Comparison of ENCODE assay signal across 8 cellular contexts in genomic region chr17:27465875-27466274, GRCh38. TPM values are rescaled to one million over a fixed set of nuclear protein-coding genes. Genes with fewer than 3 reads are reported as not detected.
DNase-seq lines count a peak whose midpoint lies in the region; ATAC-seq, FAIRE-seq and TF ChIP-seq lines count a peak whose summit lies in the region.
"Not testable (repeated sequence)": the region's sequence is repeated elsewhere in the genome, so short reads cannot be mapped to it uniquely, and the experiment has no call there.

No MANE protein-coding gene starts in this region.

- H3K27me3 ChIP-seq in BLaER1; H9 (ENCODE audit: insufficient read depth, low read length); GM12878 (replicated peaks in 1 of 2; ENCODE audit: control insufficient read depth in 2 of 2, insufficient read depth in 2 of 2, low read length in 1 of 2); left ventricle myocardium inferior (ENCODE audit: low read depth): not testable (repeated sequence)

- not testable (repeated sequence) for ATAC-seq in GM12878; stimulated activated effector memory CD8-positive, alpha-beta T cell treated with anti-CD3 and anti-CD28 coated beads, Interleukin-12 subunit alpha, Interleukin-12 subunit beta, amount 100 ng/mL, for 72 hours

- not testable (repeated sequence) for H3K23ac ChIP-seq in H9 (ENCODE audit: insufficient read length, low read depth, low read length)

- not testable (repeated sequence) for H2AK5ac ChIP-seq in H9 (ENCODE audit: insufficient read length, low read length)

- H3K4me2 ChIP-seq in BLaER1 (peak overlapping the region; percentile 69), GM12878 (ENCODE audit: control insufficient read depth, insufficient read depth) (peak overlapping the region; percentile 81)
- not testable (repeated sequence) for H3K4me2 ChIP-seq in H9 (ENCODE audit: insufficient read depth, insufficient read length, low read length)

- H3K4me1 ChIP-seq in BLaER1 (peaks cover 26% of the 10 kb centered on the region), GM12878 (ENCODE audit: control insufficient read depth, insufficient read depth, low read length) (peaks cover 66% of the 10 kb centered on the region), left ventricle myocardium inferior (peaks cover 38% of the 10 kb centered on the region)
- H3K4me1 ChIP-seq in H9 (ENCODE audit: insufficient read depth, low read length) = not testable (repeated sequence)

- not testable (repeated sequence) for TF ChIP-seq EP300 in GM12878 (IDR thresholded peaks at IDR 0.05; ENCODE audit: borderline replicate concordance in 1 of 2, control insufficient read depth in 1 of 2, low read depth in 2 of 2, low read length in 2 of 2)

- not testable (repeated sequence) for H3K14ac ChIP-seq in H9 (ENCODE audit: insufficient read depth, low read length)

- not testable (repeated sequence) for H3K79me1 ChIP-seq in H9 (ENCODE audit: insufficient read depth, low read depth, low read length, poor library complexity, severe bottlenecking)

- not testable (repeated sequence) for H2BK12ac ChIP-seq in H9 (ENCODE audit: insufficient read length, low read depth, low read length)

- H3K79me2 ChIP-seq in H9 (ENCODE audit: insufficient read depth, low read length) = not testable (repeated sequence)
- H3K79me2 ChIP-seq in GM12878 (ENCODE audit: control insufficient read depth, insufficient read depth, low read length) = peaks cover 88% of the 10 kb centered on the region

- not testable (repeated sequence) for FAIRE-seq in GM12878 (lab: Jason Lieb, UNC)

- H2AFZ ChIP-seq in H9 (ENCODE audit: low read length); GM12878 (ENCODE audit: control insufficient read depth, low read depth, low read length): not testable (repeated sequence)

- H2BK120ac ChIP-seq in H9 (ENCODE audit: low read depth, low read length, poor library complexity, severe bottlenecking) = not testable (repeated sequence)

- POLR2A ChIA-PET in activated CD4-positive, alpha-beta memory T cell treated with anti-CD3 and anti-CD28 coated beads, Interleukin-2, amount 10 ng/mL, durations not matched to agents 7 days and 5 days (lab: Charles Lee) = interaction anchor here (0.6 to 3.0 kb wide), 12 partner anchors 8 to 172 kb away, joined by 3 to 39 read pairs (median 6); partner anchors contain the start of genes KSR1 and WSB1
- POLR2A ChIA-PET in GM12878 (lab: Charles Lee) = interaction anchor here (0.6 to 13.1 kb wide), 5 partner anchors 5 to 54 kb away, joined by 4 to 143 read pairs (median 9); partner anchors contain the start of gene KSR1

- not testable (repeated sequence) for H3K56ac ChIP-seq in H9 (ENCODE audit: insufficient read length, low read depth, low read length)

- not testable (repeated sequence) for TF ChIP-seq POLR2A in GM12878 (IDR thresholded peaks at IDR 0.05; ENCODE audit: low read depth, low read length)

- CTCF ChIA-PET in activated CD4-positive, alpha-beta memory T cell treated with anti-CD3 and anti-CD28 coated beads, Interleukin-2, amount 10 ng/mL, durations not matched to agents 7 days and 5 days (lab: Charles Lee) = interaction anchor here (1.2 to 1.6 kb wide), 7 partner anchors 8 to 136 kb away, joined by 3 to 13 read pairs (median 7); partner anchors contain the start of gene KSR1
- CTCF ChIA-PET in GM12878 (lab: Yijun Ruan, JAX) = interaction anchor here (0.9 to 5.3 kb wide), 12 partner anchors 7 to 135 kb away, joined by 3 to 44 read pairs (median 6); no protein-coding TSS in a partner anchor

- WGBS in H9 (ENCODE audit: extremely low coverage, insufficient read length, low lambda C conversion rate) = no CpG with 5 or more reads among the region's 2 CpGs
- WGBS in GM12878 (ENCODE audit: insufficient coverage, insufficient replicate concordance, low lambda C conversion rate, missing lambda C conversion rate) = 70% methylated on average over 2 of the region's 2 CpGs

- peaks cover 21% of the 10 kb centered on the region; the same call in 1 of the 2 replicates for H4K20me1 ChIP-seq in BLaER1
- not testable (repeated sequence) for H4K20me1 ChIP-seq in H9 (ENCODE audit: control insufficient read depth, insufficient read depth, insufficient read length); GM12878 (ENCODE audit: control insufficient read depth, insufficient read depth)

- not testable (repeated sequence) for H3K27ac ChIP-seq in BLaER1
- H3K27ac ChIP-seq in H9 (ENCODE audit: insufficient read length, low read depth, low read length) = peak overlapping the region; percentile 52
- H3K27ac ChIP-seq in GM12878 (ENCODE audit: control insufficient read depth, insufficient read depth) = peak overlapping the region; percentile 92
- H3K27ac ChIP-seq in left ventricle myocardium inferior (replicated peaks) = peak overlapping the region; percentile 58

- not testable (repeated sequence) for H3K9ac ChIP-seq in BLaER1; H9 (ENCODE audit: extremely low read depth, insufficient read length, low read length)
- peak overlapping the region; percentile 67; the same call in 1 of the 2 replicates for H3K9ac ChIP-seq in GM12878 (ENCODE audit: control insufficient read depth, insufficient read depth, low read length)

- H3K18ac ChIP-seq in H9 (ENCODE audit: insufficient read length, low read depth, low read length) = not testable (repeated sequence)

- in situ Hi-C loops in GM12878 (cut with MboI) = loop anchor here (10.0 to 25.0 kb wide), 2 partner anchors 589 to 1271 kb away; partner anchors contain the start of genes NEK8, TLCD1 and TRAF4

- BruUV-seq in GM12878 (replicated peaks; lab: Mats Ljungman, UMichigan) = not testable (repeated sequence)

- H3K9me3 ChIP-seq in BLaER1; H9 (ENCODE audit: control insufficient read depth, low read depth, low read length); GM12878 (replicated peaks; ENCODE audit: control insufficient read depth, insufficient read depth, low read length); left ventricle myocardium inferior (replicated peaks): not testable (repeated sequence)

- not testable (repeated sequence) for H3K23me2 ChIP-seq in H9 (ENCODE audit: insufficient read length, low read depth, low read length, poor library complexity, severe bottlenecking)

- not testable (repeated sequence) for H2BK20ac ChIP-seq in H9 (ENCODE audit: low read depth, low read length, poor library complexity, severe bottlenecking)

- not testable (repeated sequence) for H3K36me3 ChIP-seq in BLaER1; GM12878 (ENCODE audit: control insufficient read depth in 2 of 2, insufficient read depth in 2 of 2, low read length in 1 of 2); left ventricle myocardium inferior

- not testable (repeated sequence) for H3T11ph ChIP-seq in H9 (ENCODE audit: low read length)

- not testable (repeated sequence) for TF ChIP-seq RAD21 in GM12878 (IDR thresholded peaks at IDR 0.05; ENCODE audit: insufficient read depth, low read depth, low read length)

- H3K4me3 Mint-ChIP-seq in H9 = not testable (repeated sequence)
- peak overlapping the region; percentile 73 for H3K4me3 Mint-ChIP-seq in T-helper 1 cell treated with Interleukin-12 subunit alpha and Interleukin-12 subunit beta and Interleukin-4 antibody, amounts not matched to agents 30 μg/mL and 1 μg/mL, for 36 hours
- peak overlapping the region; percentile 61 for H3K4me3 Mint-ChIP-seq in activated CD4-positive, alpha-beta memory T cell treated with anti-CD3 and anti-CD28 coated beads, Interleukin-2, amount 10 ng/mL, durations not matched to agents 7 days and 5 days
- peak overlapping the region; percentile 55 for H3K4me3 Mint-ChIP-seq in activated T-helper 2 cell treated with anti-CD3 and anti-CD28 coated beads, Interferon-gamma antibody, Interleukin-2, Interleukin-4, amounts not matched to agents 10 μg/mL and 5 μg/mL and 100 μg/mL, durations not matched to agents 14 hours and 24 hours and 36 hours (ENCODE audit: low read depth)
- peak overlapping the region; percentile 66 for H3K4me3 Mint-ChIP-seq in stimulated activated effector memory CD8-positive, alpha-beta T cell treated with anti-CD3 and anti-CD28 coated beads, Interleukin-12 subunit alpha, Interleukin-12 subunit beta, amount 100 ng/mL, for 72 hours

- H2BK15ac ChIP-seq in H9 (ENCODE audit: low read depth, low read length) = not testable (repeated sequence)

- not testable (repeated sequence) for H4K5ac ChIP-seq in H9 (ENCODE audit: insufficient read length, low read depth, low read length)

- not testable (repeated sequence) for H4K91ac ChIP-seq in H9 (ENCODE audit: insufficient read length, low read depth, low read length)

- H3K36me3 Mint-ChIP-seq in H9 (ENCODE audit: insufficient read depth in 1 of 3, low read depth in 3 of 3); T-helper 1 cell treated with Interleukin-12 subunit alpha and Interleukin-12 subunit beta and Interleukin-4 antibody, amounts not matched to agents 30 μg/mL and 1 μg/mL, for 36 hours (ENCODE audit: low read depth); activated CD4-positive, alpha-beta memory T cell treated with anti-CD3 and anti-CD28 coated beads, Interleukin-2, amount 10 ng/mL, durations not matched to agents 7 days and 5 days (ENCODE audit: low read depth): not testable (repeated sequence)
- peaks cover 15% of the 10 kb centered on the region for H3K36me3 Mint-ChIP-seq in activated T-helper 2 cell treated with anti-CD3 and anti-CD28 coated beads, Interferon-gamma antibody, Interleukin-2, Interleukin-4, amounts not matched to agents 10 μg/mL and 5 μg/mL and 100 μg/mL, durations not matched to agents 14 hours and 24 hours and 36 hours (ENCODE audit: low read depth)
- H3K36me3 Mint-ChIP-seq in stimulated activated effector memory CD8-positive, alpha-beta T cell treated with anti-CD3 and anti-CD28 coated beads, Interleukin-12 subunit alpha, Interleukin-12 subunit beta, amount 100 ng/mL, for 72 hours = peaks cover 11% of the 10 kb centered on the region

- TF ChIP-seq CTCF in H9 (conservative IDR thresholded peaks at IDR 0.05); GM12878 (IDR thresholded peaks at IDR 0.05 in 2 of 3, conservative IDR thresholded peaks at IDR 0.05 in 1 of 3; ENCODE audit: control insufficient read depth in 2 of 3, extremely low read depth in 1 of 3, insufficient read depth in 1 of 3, low read depth in 3 of 3, low read length in 3 of 3); left ventricle myocardium inferior (IDR thresholded peaks at IDR 0.05; ENCODE audit: borderline replicate concordance): not testable (repeated sequence)

- DNase-seq in H9; activated CD4-positive, alpha-beta memory T cell treated with anti-CD3 and anti-CD28 coated beads, Interleukin-2, amount 10 ng/mL, durations not matched to agents 7 days and 5 days; activated T-helper 2 cell treated with anti-CD3 and anti-CD28 coated beads, Interferon-gamma antibody, Interleukin-2, Interleukin-4, amounts not matched to agents 10 μg/mL and 5 μg/mL and 100 μg/mL, durations not matched to agents 14 hours and 24 hours and 36 hours (ENCODE audit: low spot score); GM12878 (ENCODE audit: low read depth, low spot score); left ventricle myocardium inferior; stimulated activated effector memory CD8-positive, alpha-beta T cell treated with anti-CD3 and anti-CD28 coated beads, Interleukin-12 subunit alpha, Interleukin-12 subunit beta, amount 100 ng/mL, for 72 hours (ENCODE audit: low spot score in 2 of 2): not testable (repeated sequence)

- H2BK5ac ChIP-seq in H9 (ENCODE audit: insufficient read length, low read length) = not testable (repeated sequence)

- RAD21 ChIA-PET in GM12878 (lab: Charles Lee; ENCODE audit: unreplicated experiment) = interaction anchor here (0.6 to 12.5 kb wide), 12 partner anchors 7 to 134 kb away, joined by 3 to 229 read pairs (median 6); partner anchors contain the start of gene KSR1

- H4K8ac ChIP-seq in H9 (replicated peaks; ENCODE audit: insufficient read length, low read depth, low read length) = not testable (repeated sequence)

- peaks cover 67 to 73% of the 10 kb centered on the region in 2 experiments for H3K4me1 Mint-ChIP-seq in H9
- peaks cover 80% of the 10 kb centered on the region for H3K4me1 Mint-ChIP-seq in T-helper 1 cell treated with Interleukin-12 subunit alpha and Interleukin-12 subunit beta and Interleukin-4 antibody, amounts not matched to agents 30 μg/mL and 1 μg/mL, for 36 hours (ENCODE audit: low read depth)
- peaks cover 83% of the 10 kb centered on the region for H3K4me1 Mint-ChIP-seq in activated CD4-positive, alpha-beta memory T cell treated with anti-CD3 and anti-CD28 coated beads, Interleukin-2, amount 10 ng/mL, durations not matched to agents 7 days and 5 days
- peaks cover 78% of the 10 kb centered on the region for H3K4me1 Mint-ChIP-seq in activated T-helper 2 cell treated with anti-CD3 and anti-CD28 coated beads, Interferon-gamma antibody, Interleukin-2, Interleukin-4, amounts not matched to agents 10 μg/mL and 5 μg/mL and 100 μg/mL, durations not matched to agents 14 hours and 24 hours and 36 hours (ENCODE audit: low read depth)
- H3K4me1 Mint-ChIP-seq in stimulated activated effector memory CD8-positive, alpha-beta T cell treated with anti-CD3 and anti-CD28 coated beads, Interleukin-12 subunit alpha, Interleukin-12 subunit beta, amount 100 ng/mL, for 72 hours = peaks cover 73% of the 10 kb centered on the region

- intact Hi-C loops in activated T-helper 2 cell treated with anti-CD3 and anti-CD28 coated beads, Interferon-gamma antibody, Interleukin-2, Interleukin-4, amounts not matched to agents 10 μg/mL and 5 μg/mL and 100 μg/mL, durations not matched to agents 14 hours and 24 hours and 36 hours (cut with micrococcal nuclease) = loop anchor here (1.0 to 10.0 kb wide), 6 partner anchors 9 to 579 kb away; partner anchors contain the start of genes KSR1 and NLK
- intact Hi-C loops in GM12878 (cut with micrococcal nuclease; ENCODE audit: unreplicated experiment) = loop anchor here (1.0 kb wide), 1 partner anchor 78 kb away; no protein-coding TSS in a partner anchor
- intact Hi-C loops in left ventricle myocardium inferior (cut with micrococcal nuclease) = not testable (repeated sequence)

- H3K27ac Mint-ChIP-seq in H9 = peak overlapping the region; percentile 34 to 97 (median 62); a peak in 3 of 7 replicates
- peak overlapping the region; percentile 94 for H3K27ac Mint-ChIP-seq in T-helper 1 cell treated with Interleukin-12 subunit alpha and Interleukin-12 subunit beta and Interleukin-4 antibody, amounts not matched to agents 30 μg/mL and 1 μg/mL, for 36 hours
- peak overlapping the region; percentile 89 for H3K27ac Mint-ChIP-seq in activated CD4-positive, alpha-beta memory T cell treated with anti-CD3 and anti-CD28 coated beads, Interleukin-2, amount 10 ng/mL, durations not matched to agents 7 days and 5 days
- H3K27ac Mint-ChIP-seq in activated T-helper 2 cell treated with anti-CD3 and anti-CD28 coated beads, Interferon-gamma antibody, Interleukin-2, Interleukin-4, amounts not matched to agents 10 μg/mL and 5 μg/mL and 100 μg/mL, durations not matched to agents 14 hours and 24 hours and 36 hours = peak overlapping the region; percentile 86
- H3K27ac Mint-ChIP-seq in stimulated activated effector memory CD8-positive, alpha-beta T cell treated with anti-CD3 and anti-CD28 coated beads, Interleukin-12 subunit alpha, Interleukin-12 subunit beta, amount 100 ng/mL, for 72 hours = peak overlapping the region; percentile 86

- H3K27me3 Mint-ChIP-seq in H9 (ENCODE audit: low read depth); T-helper 1 cell treated with Interleukin-12 subunit alpha and Interleukin-12 subunit beta and Interleukin-4 antibody, amounts not matched to agents 30 μg/mL and 1 μg/mL, for 36 hours (ENCODE audit: low read depth); activated CD4-positive, alpha-beta memory T cell treated with anti-CD3 and anti-CD28 coated beads, Interleukin-2, amount 10 ng/mL, durations not matched to agents 7 days and 5 days; activated T-helper 2 cell treated with anti-CD3 and anti-CD28 coated beads, Interferon-gamma antibody, Interleukin-2, Interleukin-4, amounts not matched to agents 10 μg/mL and 5 μg/mL and 100 μg/mL, durations not matched to agents 14 hours and 24 hours and 36 hours (ENCODE audit: low read depth): not testable (repeated sequence)

- H3K4me3 ChIP-seq in BLaER1, left ventricle myocardium inferior: not testable (repeated sequence)
- H3K4me3 ChIP-seq in GM12878 = peak overlapping the region; percentile 54; the same call in 1 of the 2 replicates

- not testable (repeated sequence) for H3K4ac ChIP-seq in H9 (ENCODE audit: low read depth, low read length)

- H3K9me3 Mint-ChIP-seq in H9; T-helper 1 cell treated with Interleukin-12 subunit alpha and Interleukin-12 subunit beta and Interleukin-4 antibody, amounts not matched to agents 30 μg/mL and 1 μg/mL, for 36 hours; activated CD4-positive, alpha-beta memory T cell treated with anti-CD3 and anti-CD28 coated beads, Interleukin-2, amount 10 ng/mL, durations not matched to agents 7 days and 5 days; activated T-helper 2 cell treated with anti-CD3 and anti-CD28 coated beads, Interferon-gamma antibody, Interleukin-2, Interleukin-4, amounts not matched to agents 10 μg/mL and 5 μg/mL and 100 μg/mL, durations not matched to agents 14 hours and 24 hours and 36 hours; stimulated activated effector memory CD8-positive, alpha-beta T cell treated with anti-CD3 and anti-CD28 coated beads, Interleukin-12 subunit alpha, Interleukin-12 subunit beta, amount 100 ng/mL, for 72 hours: not testable (repeated sequence)

- SMC1A ChIA-PET in GM12878 (lab: Charles Lee; ENCODE audit: uncharacterized antibody, unreplicated experiment) = interaction anchor here (0.9 to 13.6 kb wide), 10 partner anchors 5 to 247 kb away, joined by 3 to 228 read pairs (median 8); partner anchors contain the start of gene KSR1

RNA-seq across cellular contexts. Expression of gene KSR1, which starts 9.6 kb away (rescaled TPM):
- total RNA-seq in H9 (2021) (43.5 and 44.9 TPM in 2 replicates), GM12878 (2014; rRNA removed) (21.4 and 26.1 TPM in 2 replicates), GM12878 (2014; rRNA removed; fragmentation: Illumina TruSeq; extraction: Trizol) (19.7 and 20.1 TPM in 2 replicates), GM12878 (2021) (60.7 and 64.9 TPM in 2 replicates), left ventricle myocardium inferior (9.5 TPM)
- total RNA-seq in activated CD4-positive, alpha-beta memory T cell treated with anti-CD3 and anti-CD28 coated beads, Interleukin-2, amount 10 ng/mL, durations not matched to agents 7 days and 5 days = 10 to 100 TPM; 44.4 to 47.6 TPM
- total RNA-seq in activated T-helper 2 cell treated with anti-CD3 and anti-CD28 coated beads, Interferon-gamma antibody, Interleukin-2, Interleukin-4, amounts not matched to agents 10 μg/mL and 5 μg/mL and 100 μg/mL, durations not matched to agents 14 hours and 24 hours and 36 hours = 96.5 and 101 TPM in 2 replicates
- 502 and 598 TPM in 2 replicates for total RNA-seq in GM12878 (2013; cell fraction: nucleolus; rRNA removed)
- polyA plus RNA-seq in GM12878 (2011; ENCODE audit: low read depth) = 9.6 TPM
- polyA plus RNA-seq in GM12878 (2011; rRNA removed) (48.2 and 66.6 TPM in 2 replicates), GM12878 (2014; fragmentation: Illumina TruSeq; extraction: Trizol) (29.2 and 44.1 TPM in 2 replicates), GM12878 (2014; fragmentation: Nextera tagmentation; extraction: Ambion mirVana) (1 to 10 TPM in 1 of 2 experiments, under 1 TPM in 1; 0.97 to 1.7 TPM), GM12878 (2014; rRNA removed) (44.7 and 47.2 TPM in 2 replicates), GM12878 (2016; fragmentation: Nextera tagmentation; extraction: Ambion mirVana) (10 to 100 TPM; 17.5 to 18.3 TPM)
- 61.2 and 63.3 TPM in 2 replicates for polyA plus RNA-seq in GM12878 (2011; cell fraction: cytosol; rRNA removed)
- 337 and 354 TPM in 2 replicates for polyA plus RNA-seq in GM12878 (2011; cell fraction: nucleus; rRNA removed)
- polyA plus RNA-seq in GM12878 (2012) = 14.1 and 24.0 TPM in 2 replicates
- polyA minus RNA-seq in GM12878 (2011; rRNA and poly(A)+ RNA removed) = 99.3 and 144 TPM in 2 replicates
- 35.6 and 42.5 TPM in 2 replicates for polyA minus RNA-seq in GM12878 (2011; cell fraction: cytosol; rRNA and poly(A)+ RNA removed)
- polyA minus RNA-seq in GM12878 (2011; cell fraction: nucleus; rRNA and poly(A)+ RNA removed) = 107 and 177 TPM in 2 replicates
